12 cellular contexts compared by ENCODE assay signal in genomic region chr10:121910673-121911420, GRCh38.
DNase-seq lines count a peak whose midpoint lies in the region; FAIRE-seq and TF ChIP-seq lines count a peak whose summit lies in the region.
"Had no signal": no experiment of that assay in that cellular context is flagged by ENCODE, and none has a peak within 500 bp of the region (broad histone marks: within the 10 kb centered on the region; RNA-seq: fewer than 3 reads in every experiment).

No MANE protein-coding gene starts in this region.

- no peaks in the 10 kb centered on the region for H3K27me3 Mint-ChIP-seq in nephron progenitor cell (ENCODE audit: low read depth, poor library complexity)

- no peak for TF ChIP-seq CTCF in nephron progenitor cell (IDR thresholded peaks at IDR 0.05)

- no peaks in the 10 kb centered on the region for H3K9me3 Mint-ChIP-seq in nephron progenitor cell

- H3K27ac Mint-ChIP-seq in nephron progenitor cell = peak overlapping the region; percentile 66

- H3K4me3 Mint-ChIP-seq in nephron progenitor cell = no peak overlapping the region

- DNase-seq in DMS53 (lab: John Stamatoyannopoulos, UW) (peak; percentile 29), DMS53 treated with DMSO at 0.1 percent for 48 hours (lab: John Stamatoyannopoulos, UW; ENCODE audit: unreplicated experiment) (no peak), H54 (ENCODE audit: insufficient read length, low spot score) (no peak), nephron progenitor cell (no peak), NCI-H345 (lab: John Stamatoyannopoulos, UW) (no peak), GM19239 (ENCODE audit: insufficient read length, low spot score) (no peak)
- no peak for DNase-seq in stimulated activated CD4-positive, alpha-beta T cell treated with anti-CD3 and anti-CD28 coated beads, Interleukin-2, amount 100 ng/mL, for 24 hours
- DNase-seq: activated CD4-positive, alpha-beta T cell treated with anti-CD3 and anti-CD28 coated beads, Interleukin-2, amount 50 U/mL, for 1 hour; NCI-H226; stimulated activated naive CD4-positive, alpha-beta T cell had no signal

- no peak for TF ChIP-seq POLR2A in H54 (IDR thresholded peaks at IDR 0.05; ENCODE audit: low read depth, low read length)

- peaks cover 73% of the 10 kb centered on the region for H3K36me3 Mint-ChIP-seq in nephron progenitor cell (ENCODE audit: low read depth)

- H3K4me1 Mint-ChIP-seq in nephron progenitor cell = no peaks in the 10 kb centered on the region

- peak overlapping the region; percentile 85 for H3K27ac ChIP-seq in angular gyrus (ENCODE audit: low read depth, low read length)

- FAIRE-seq in H54 (lab: Jason Lieb, UNC) (peak; percentile 23), GM19239 (lab: Jason Lieb, UNC) (no peak)
- FAIRE-seq: endothelial cell of umbilical vein had no signal
